Comparison of ENCODE assay signal across 19 cellular contexts in the genomic region with DNA sequence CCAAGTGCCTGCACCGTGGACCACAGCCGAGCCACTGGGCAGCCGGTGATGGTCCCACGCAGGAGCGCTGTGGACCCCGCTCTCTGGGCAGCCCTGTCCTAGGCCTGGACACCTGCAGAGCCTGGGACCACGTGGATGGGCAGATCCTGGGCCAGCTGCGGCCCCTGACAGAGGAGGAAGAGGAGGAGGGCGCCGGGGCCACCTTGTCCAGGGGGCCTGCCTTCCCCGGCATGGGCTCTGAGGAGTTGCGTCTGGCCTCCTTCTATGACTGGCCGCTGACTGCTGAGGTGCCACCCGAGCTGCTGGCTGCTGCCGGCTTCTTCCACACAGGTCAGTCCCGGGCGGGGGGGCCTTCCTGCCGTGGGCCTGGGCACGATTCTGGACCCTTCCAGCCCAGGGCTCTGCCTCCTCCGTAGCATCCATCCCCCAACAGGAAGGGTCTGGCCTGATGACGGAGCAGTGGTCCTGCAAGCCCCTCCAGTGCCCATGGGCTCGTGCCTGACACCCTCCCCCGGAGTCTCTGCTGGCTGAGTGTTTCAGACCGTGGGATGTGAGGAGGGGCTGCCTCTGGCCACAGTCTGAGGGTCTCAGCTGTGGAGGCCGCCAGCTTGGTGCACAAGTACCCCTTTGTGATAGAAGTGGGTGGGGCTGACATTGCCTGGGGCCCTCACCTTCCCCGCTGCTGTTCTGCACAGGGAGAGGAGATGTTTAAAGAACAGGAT. TPM values are rescaled to one million over a fixed set of nuclear protein-coding genes. Genes with fewer than 3 reads are reported as not detected.
DNase-seq lines count a peak whose midpoint lies in the region; ATAC-seq and TF ChIP-seq lines count a peak whose summit lies in the region.
"Had no signal": no experiment of that assay in that cellular context is flagged by ENCODE, and none has a peak within 500 bp of the region (broad histone marks: within the 10 kb centered on the region; RNA-seq: fewer than 3 reads in every experiment).

No MANE protein-coding gene starts in this region.

- POLR2A ChIA-PET in Panc1 (lab: Charles Lee), result no interaction called here

- peak overlapping the region; percentile 71 for H2AK5ac ChIP-seq in mesenchymal stem cell (ENCODE audit: low read length, severe bottlenecking)

- peak overlapping the region; percentile 66 for H3K27ac ChIP-seq in BLaER1
- H3K27ac ChIP-seq in Panc1 (ENCODE audit: low read length), result peak overlapping the region; percentile 57; the same call in 1 of the 2 replicates
- H3K27ac ChIP-seq in mesenchymal stem cell (ENCODE audit: low read length, poor library complexity, severe bottlenecking), result no peak overlapping the region
- H3K27ac ChIP-seq in smooth muscle cell (ENCODE audit: low read depth), result no peak overlapping the region
- H3K27ac ChIP-seq in vagina, result no peak overlapping the region
- H3K27ac ChIP-seq: Peyer's patch had no signal

- 89% methylated on average over 25 of the region's 26 CpGs for WGBS in mesenchymal stem cell
- 79% methylated on average over 26 of the region's 26 CpGs for WGBS in smooth muscle cell (ENCODE audit: low lambda C conversion rate)

- peak overlapping the region; percentile 92 for H2BK15ac ChIP-seq in mesenchymal stem cell (ENCODE audit: low read depth, poor library complexity, severe bottlenecking)

- intact Hi-C loops in Panc1 (cut with micrococcal nuclease; ENCODE audit: unreplicated experiment) (no loop called here), vagina (cut with DNase I) (no loop called here)

- CTCF ChIA-PET in Panc1 (lab: Charles Lee), result interaction anchor here (1.2 to 1.5 kb wide), 2 partner anchors 13 to 17 kb away, joined by 3 to 5 read pairs; no protein-coding TSS in a partner anchor

- H2BK5ac ChIP-seq in mesenchymal stem cell (ENCODE audit: low read depth, low read length, poor library complexity, severe bottlenecking), result no peak overlapping the region

- H3K23ac ChIP-seq in mesenchymal stem cell (ENCODE audit: low read length in 2 of 2), result no peak overlapping the region

- H4K20me1 ChIP-seq in BLaER1 (0 out of 2 replicates have a peak, but pooled peaks cover 3% of the 10 kb centered on the region), smooth muscle cell (ENCODE audit: low read depth) (no peaks in the 10 kb centered on the region)

- H2AFZ ChIP-seq in mesenchymal stem cell (ENCODE audit: low read depth, low read length) (no peak overlapping the region), smooth muscle cell (ENCODE audit: low read depth) (no peak overlapping the region)

- no peaks in the 10 kb centered on the region for H3K36me3 ChIP-seq in BLaER1
- H3K36me3 ChIP-seq in Panc1 (ENCODE audit: control insufficient read depth, insufficient read depth, low read length), result no peaks in the 10 kb centered on the region
- peaks cover 0 to 6% of the 10 kb centered on the region in 2 experiments for H3K36me3 ChIP-seq in mesenchymal stem cell (ENCODE audit: control insufficient read depth in 1 of 2, insufficient read depth in 2 of 2, low read depth in 1 of 2, low read length in 2 of 2)
- H3K36me3 ChIP-seq in smooth muscle cell (ENCODE audit: low read depth), result no peaks in the 10 kb centered on the region
- H3K36me3 ChIP-seq in vagina, result no peaks in the 10 kb centered on the region
- H3K36me3 ChIP-seq: MG63, Peyer's patch had no signal

- peak overlapping the region in 1 of 2 experiments; percentile 10 for H3K14ac ChIP-seq in mesenchymal stem cell (ENCODE audit: low read length in 2 of 2)

- no peak for DNase-seq in Panc1 (ENCODE audit: low read depth, low spot score)
- no peak for DNase-seq in mesenchymal stem cell
- DNase-seq in smooth muscle cell (lab: John Stamatoyannopoulos, UW; ENCODE audit: unreplicated experiment), result no peak
- no peak for DNase-seq in vagina (ENCODE audit: extremely low spot score in 2 of 2)
- DNase-seq in activated CD8-positive, alpha-beta memory T cell treated with anti-CD3 and anti-CD28 coated beads for 24 hours, result no peak
- DNase-seq: CD4-positive, CD25-positive, alpha-beta regulatory T cell; EL; MG63; NCI-H1092 treated with DMSO at 0.1 percent for 48 hours; NCI-H2081 treated with DMSO at 0.1 percent for 48 hours; NCI-H510A; NCI-H774; Peyer's patch had no signal

- peak overlapping the region; percentile 85 for H4K91ac ChIP-seq in mesenchymal stem cell (ENCODE audit: low read length)

- BruUV-seq in Panc1 (replicated peaks; lab: Mats Ljungman, UMichigan), result no TSS peak

- no peaks in the 10 kb centered on the region for H3K9me3 ChIP-seq in BLaER1
- H3K9me3 ChIP-seq in Panc1 (ENCODE audit: control insufficient read depth, insufficient read depth, low read depth, low read length), result no peaks in the 10 kb centered on the region
- no peaks in the 10 kb centered on the region for H3K9me3 ChIP-seq in mesenchymal stem cell (ENCODE audit: control insufficient read depth, low read length)
- H3K9me3 ChIP-seq in smooth muscle cell (replicated peaks; ENCODE audit: low read depth), result no peaks in the 10 kb centered on the region
- H3K9me3 ChIP-seq in vagina, result no peaks in the 10 kb centered on the region
- H3K9me3 ChIP-seq: Caco-2, MG63, Peyer's patch had no signal

- H3K79me2 ChIP-seq in smooth muscle cell (ENCODE audit: low read depth), result no peaks in the 10 kb centered on the region

- peak overlapping the region; percentile 4 to 69 for H2BK12ac ChIP-seq in mesenchymal stem cell (ENCODE audit: low read length in 2 of 2)

- H3K4me2 ChIP-seq in BLaER1, result peak overlapping the region; percentile 96
- H3K4me2 ChIP-seq in mesenchymal stem cell (ENCODE audit: low read length, poor library complexity, severe bottlenecking), result no peak overlapping the region
- peak overlapping the region; percentile 59 for H3K4me2 ChIP-seq in smooth muscle cell

- in situ Hi-C loops in Panc1 (cut with HindIII; ENCODE audit: low pct_unique_long_range_greater_than_20kb, low sequenced_read_pairs), result no loop called here

- peaks cover 21% of the 10 kb centered on the region for H3K27me3 ChIP-seq in BLaER1
- no peaks in the 10 kb centered on the region for H3K27me3 ChIP-seq in Panc1 (ENCODE audit: control insufficient read depth, insufficient read depth, low read length)
- peaks cover 0 to 15% of the 10 kb centered on the region in 2 experiments for H3K27me3 ChIP-seq in mesenchymal stem cell (ENCODE audit: control insufficient read depth in 1 of 2, insufficient read depth in 1 of 2, low read length in 2 of 2)
- no peaks in the 10 kb centered on the region for H3K27me3 ChIP-seq in smooth muscle cell (ENCODE audit: low read depth)
- H3K27me3 ChIP-seq in vagina, result no peaks in the 10 kb centered on the region
- H3K27me3 ChIP-seq: MG63, Peyer's patch had no signal

- H3K79me1 ChIP-seq in mesenchymal stem cell (replicated peaks; ENCODE audit: low read length, poor library complexity, severe bottlenecking), result no peaks in the 10 kb centered on the region

- H3F3A ChIP-seq in smooth muscle cell (ENCODE audit: low read depth), result peaks cover 15% of the 10 kb centered on the region

- H3K9ac ChIP-seq in BLaER1 (peak overlapping the region; percentile 28), mesenchymal stem cell (ENCODE audit: low read length) (no peak overlapping the region), smooth muscle cell (ENCODE audit: low read depth) (no peak overlapping the region)

- peak overlapping the region; percentile 77 to 84 for H3K18ac ChIP-seq in mesenchymal stem cell (ENCODE audit: low read depth in 1 of 2, low read length in 2 of 2)

- TF ChIP-seq CTCF in Panc1 (IDR thresholded peaks at IDR 0.05), result no peak
- TF ChIP-seq CTCF in smooth muscle cell (IDR thresholded peaks at IDR 0.05; ENCODE audit: borderline replicate concordance, insufficient read depth, poor library complexity, severe bottlenecking), result no peak
- TF ChIP-seq CTCF in vagina (IDR thresholded peaks at IDR 0.05), result no peak

- peak overlapping the region; percentile 21 for H2BK120ac ChIP-seq in mesenchymal stem cell (ENCODE audit: low read depth, low read length)

- H3K4me1 ChIP-seq in BLaER1 (peaks cover 95% of the 10 kb centered on the region), Panc1 (ENCODE audit: control insufficient read depth, insufficient read depth, low read length) (peaks cover 70% of the 10 kb centered on the region), mesenchymal stem cell (ENCODE audit: control insufficient read depth, insufficient read depth, low read depth, low read length) (peaks cover 62% of the 10 kb centered on the region), smooth muscle cell (ENCODE audit: low read depth) (peaks cover 33% of the 10 kb centered on the region), vagina (no peaks in the 10 kb centered on the region)
- H3K4me1 ChIP-seq: Peyer's patch had no signal

- H4K8ac ChIP-seq in mesenchymal stem cell (ENCODE audit: low read length), result peak overlapping the region; percentile 59

- TF ChIP-seq POLR2A in vagina (IDR thresholded peaks at IDR 0.05), result no peak

- H3K4ac ChIP-seq in mesenchymal stem cell (ENCODE audit: low read depth in 1 of 2, low read length in 2 of 2), result peak overlapping the region in 1 of 2 experiments; percentile 73

- H3K4me3 ChIP-seq in BLaER1, result no peak overlapping the region
- peak overlapping the region in 1 of 2 experiments; percentile 6; a peak in 1 of 4 replicates for H3K4me3 ChIP-seq in Panc1 (ENCODE audit: low read depth in 2 of 2, low read length in 2 of 2)
- no peak overlapping the region for H3K4me3 ChIP-seq in mesenchymal stem cell (ENCODE audit: insufficient read depth in 1 of 2, low read depth in 1 of 2, low read length in 2 of 2)
- no peak overlapping the region for H3K4me3 ChIP-seq in smooth muscle cell
- no peak overlapping the region for H3K4me3 ChIP-seq in vagina
- H3K4me3 ChIP-seq: MG63, Peyer's patch had no signal

- ATAC-seq in Panc1 (no peak), GM19035 (IDR thresholded peaks at IDR 0.05; ENCODE audit: unreplicated experiment) (no peak)
- ATAC-seq: Right ventricle myocardium inferior had no signal

RNA-seq across cellular contexts. Expression of gene BIRC7, which starts 0.6 kb away (rescaled TPM):
- total RNA-seq in Panc1 (2021; ENCODE audit: unreplicated experiment) (9.0 TPM), smooth muscle cell (3.5 and 5.8 TPM in 2 replicates), vagina (2.7 TPM)
- polyA plus RNA-seq in Panc1 (2012; ENCODE audit: insufficient read length), result 3.9 TPM
- polyA plus RNA-seq in mesenchymal stem cell (2013, experiment 1 of 2), result 1.6 TPM
- 1.5 TPM for polyA plus RNA-seq in mesenchymal stem cell (2013, experiment 2 of 2)
- 10.9 and 12.2 TPM in 2 replicates for polyA plus RNA-seq in smooth muscle cell
- total RNA-seq: A673; CD4-positive, CD25-positive, alpha-beta regulatory T cell; Peyer's patch; Right ventricle myocardium inferior had no signal
- polyA plus RNA-seq: CD4-positive, CD25-positive, alpha-beta regulatory T cell had no signal

RNA-seq across cellular contexts. Expression of gene NKAIN4, which starts 18.0 kb away (rescaled TPM):
- total RNA-seq in Panc1 (2021; ENCODE audit: unreplicated experiment) (5.5 TPM), smooth muscle cell (34.2 and 50.0 TPM in 2 replicates), vagina (not detected)
- polyA plus RNA-seq in Panc1 (2012; ENCODE audit: insufficient read length), result 3.2 TPM
- 0.10 TPM for polyA plus RNA-seq in mesenchymal stem cell (2013, experiment 1 of 2)
- not detected for polyA plus RNA-seq in mesenchymal stem cell (2013, experiment 2 of 2)
- polyA plus RNA-seq in smooth muscle cell, result 19.8 and 78.9 TPM in 2 replicates
- total RNA-seq: A673; CD4-positive, CD25-positive, alpha-beta regulatory T cell; H4; Peyer's patch; Right ventricle myocardium inferior had no signal
- polyA plus RNA-seq: CD4-positive, CD25-positive, alpha-beta regulatory T cell had no signal

RNA-seq across cellular contexts. Expression of gene YTHDF1, which starts 20.3 kb away (rescaled TPM):
- total RNA-seq in Panc1 (2021; ENCODE audit: unreplicated experiment) (43.0 TPM), smooth muscle cell (25.3 and 28.2 TPM in 2 replicates), vagina (27.7 TPM)
- polyA plus RNA-seq in Panc1 (2012; ENCODE audit: insufficient read length), result 24.9 TPM
- 32.3 TPM for polyA plus RNA-seq in mesenchymal stem cell (2013, experiment 1 of 2)
- 32.4 TPM for polyA plus RNA-seq in mesenchymal stem cell (2013, experiment 2 of 2)
- 35.8 and 50.9 TPM in 2 replicates for polyA plus RNA-seq in smooth muscle cell

RNA-seq across cellular contexts. Expression of gene ARFGAP1, which starts 36.3 kb away (rescaled TPM):
- 110 TPM for total RNA-seq in Panc1 (2021; ENCODE audit: unreplicated experiment)
- polyA plus RNA-seq in Panc1 (2012; ENCODE audit: insufficient read length), result 124 TPM
- polyA plus RNA-seq in mesenchymal stem cell (2013, experiment 1 of 2), result 62.8 TPM
- polyA plus RNA-seq in mesenchymal stem cell (2013, experiment 2 of 2), result 60.5 TPM
- 100 and 101 TPM in 2 replicates for total RNA-seq in smooth muscle cell
- 169 and 188 TPM in 2 replicates for polyA plus RNA-seq in smooth muscle cell
- 44.7 TPM for total RNA-seq in vagina

RNA-seq across cellular contexts. Expression of gene COL20A1, which starts 56.7 kb away (rescaled TPM):
- total RNA-seq in Panc1 (2021; ENCODE audit: unreplicated experiment) (0.23 TPM), smooth muscle cell (0.36 and 0.81 TPM in 2 replicates), vagina (not detected)
- polyA plus RNA-seq in Panc1 (2012; ENCODE audit: insufficient read length), result not detected
- polyA plus RNA-seq in mesenchymal stem cell (2013, experiment 1 of 2), result not detected
- polyA plus RNA-seq in mesenchymal stem cell (2013, experiment 2 of 2), result not detected
- polyA plus RNA-seq in smooth muscle cell, result 0.23 and 0.70 TPM in 2 replicates
- total RNA-seq: A673, Peyer's patch, Right ventricle myocardium inferior had no signal
- polyA plus RNA-seq: CD4-positive, CD25-positive, alpha-beta regulatory T cell had no signal

Comparison
In these comparisons a context has a peak if more than half of its experiments do, and no peak if none do; other contexts are left out.
1. H3K27ac ChIP-seq: peak in BLaER1 (single experiment) and Panc1 (single experiment); none in mesenchymal stem cell (single experiment), smooth muscle cell (single experiment) and vagina (single experiment).